In the genomic region with DNA sequence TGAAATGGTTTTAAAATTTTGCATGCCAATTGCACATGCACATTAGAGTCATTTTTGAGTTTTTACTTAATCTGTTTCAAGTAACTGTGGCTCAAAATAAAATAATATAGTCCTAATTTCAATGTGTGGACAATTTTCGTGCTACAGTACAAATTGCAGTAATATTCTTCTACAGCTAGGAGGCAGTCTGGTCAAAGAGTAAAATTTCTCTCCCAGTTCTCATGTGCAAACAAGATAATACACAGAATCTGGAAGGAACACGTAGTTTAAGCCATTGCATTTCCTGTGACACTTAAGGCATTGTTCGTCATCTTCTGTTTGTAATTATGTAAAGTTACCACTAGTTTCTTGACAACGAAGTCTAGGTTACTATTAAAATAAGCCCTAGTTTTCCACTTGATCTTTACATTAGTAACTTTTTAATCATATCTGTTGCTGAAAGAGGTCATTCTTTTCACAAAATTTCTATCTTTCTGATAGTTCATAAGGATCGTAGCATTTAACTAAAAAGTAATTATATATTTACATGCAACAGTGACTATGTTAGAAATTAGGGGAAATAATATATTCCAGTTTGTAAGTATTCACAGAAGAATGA, we compare ENCODE assay signal across 8 cellular contexts. TPM values are rescaled to one million over a fixed set of nuclear protein-coding genes. Genes with fewer than 3 reads are reported as not detected.
DNase-seq lines count a peak whose midpoint lies in the region; TF ChIP-seq lines count a peak whose summit lies in the region.

No MANE protein-coding gene starts in this region.

- TF ChIP-seq CTCF in WERI-Rb-1 (IDR thresholded peaks at IDR 0.05; ENCODE audit: low read depth, low read length) (peak; percentile 51; the same call in 1 of the 2 replicates), glutamatergic neuron (IDR thresholded peaks at IDR 0.05; ENCODE audit: partially characterized antibody, unreplicated experiment) (peak; percentile 88)

- H3K27me3 ChIP-seq in GM23248 (replicated peaks; ENCODE audit: insufficient read depth): no peaks in the 10 kb centered on the region
- H3K27me3 ChIP-seq in WERI-Rb-1 (ENCODE audit: insufficient read depth, low read depth, severe bottlenecking): no peaks in the 10 kb centered on the region
- H3K27me3 ChIP-seq in effector memory CD4-positive, alpha-beta T cell (replicated peaks; ENCODE audit: control insufficient read depth, insufficient read depth, low read length, poor library complexity, severe bottlenecking): no peaks in the 10 kb centered on the region

- H2AFZ ChIP-seq in GM23248: no peak overlapping the region

- no peaks in the 10 kb centered on the region for H3K36me3 Mint-ChIP-seq in glutamatergic neuron (ENCODE audit: unreplicated experiment)

- H3K4me3 ChIP-seq in GM23248 (no peak overlapping the region), WERI-Rb-1 (ENCODE audit: low read depth, low read length) (no peak overlapping the region)
- H3K4me3 ChIP-seq in effector memory CD4-positive, alpha-beta T cell (ENCODE audit: insufficient read depth, low read depth, low read length, poor library complexity, severe bottlenecking): no peak overlapping the region

- no peaks in the 10 kb centered on the region for H3K79me2 ChIP-seq in GM23248 (ENCODE audit: insufficient read depth)

- H3K27ac ChIP-seq in GM23248: peak overlapping the region; percentile 58
- H3K27ac ChIP-seq in WERI-Rb-1: no peak overlapping the region; the same call in 1 of the 2 replicates
- no peak overlapping the region for H3K27ac ChIP-seq in effector memory CD4-positive, alpha-beta T cell (ENCODE audit: insufficient read depth, low read length, poor library complexity, severe bottlenecking)

- peaks cover 15% of the 10 kb centered on the region; the same call in 1 of the 2 replicates for H3F3A ChIP-seq in GM23248 (ENCODE audit: insufficient read depth)

- H3K4me1 Mint-ChIP-seq in glutamatergic neuron (ENCODE audit: low read depth, unreplicated experiment): no peaks in the 10 kb centered on the region

- WGBS in GM23248 (ENCODE audit: low coverage in 1 of 2, low lambda C conversion rate in 2 of 2, missing lambda C conversion rate in 2 of 2), 2 experiments: 12 to 13% methylated on average over 5 of the region's 5 CpGs

- peak; percentile 63 for DNase-seq in EH (ENCODE audit: low read depth)
- DNase-seq in GM23248: peak; percentile 85
- peak; percentile 29 for DNase-seq in NCI-H2029 treated with DMSO at 0.1 percent for 48 hours (lab: John Stamatoyannopoulos, UW)
- no peak for DNase-seq in WERI-Rb-1
- DNase-seq in glutamatergic neuron: no peak
- peak; percentile 13 for DNase-seq in smooth muscle cell of the brain vasculature (ENCODE audit: low read depth, low spot score)
- no peak for DNase-seq in stimulated activated CD4-positive, alpha-beta T cell treated with anti-CD3 and anti-CD28 coated beads, Interleukin-2, amount 100 ng/mL, for 48 hours
- DNase-seq in effector memory CD4-positive, alpha-beta T cell: no peak

- H3K9ac ChIP-seq in GM23248: peak overlapping the region; percentile 57

- peaks cover 1% of the 10 kb centered on the region for H3K9me3 Mint-ChIP-seq in glutamatergic neuron (ENCODE audit: unreplicated experiment)

- peaks cover 20% of the 10 kb centered on the region for H3K4me1 ChIP-seq in GM23248 (ENCODE audit: insufficient read depth)
- no peaks in the 10 kb centered on the region for H3K4me1 ChIP-seq in effector memory CD4-positive, alpha-beta T cell (ENCODE audit: control insufficient read depth, insufficient read depth, low read length, poor library complexity, severe bottlenecking)

- no peak overlapping the region for H3K4me3 Mint-ChIP-seq in glutamatergic neuron (ENCODE audit: unreplicated experiment)

- peak overlapping the region; percentile 20 for H3K4me2 ChIP-seq in GM23248 (ENCODE audit: unreplicated experiment)

- H3K27me3 Mint-ChIP-seq in glutamatergic neuron (ENCODE audit: unreplicated experiment): no peaks in the 10 kb centered on the region

- H3K9me3 ChIP-seq in GM23248 (ENCODE audit: low read depth): no peaks in the 10 kb centered on the region
- no peaks in the 10 kb centered on the region for H3K9me3 ChIP-seq in WERI-Rb-1 (ENCODE audit: severe bottlenecking)
- H3K9me3 ChIP-seq in effector memory CD4-positive, alpha-beta T cell (ENCODE audit: control insufficient read depth, low read length): no peaks in the 10 kb centered on the region

- H3K27ac Mint-ChIP-seq in glutamatergic neuron (ENCODE audit: unreplicated experiment): no peak overlapping the region

- in situ Hi-C loops in GM23248 (cut with MboI): loop anchor here (10.0 kb wide), 1 partner anchor 580 kb away; no protein-coding TSS in a partner anchor

- no peaks in the 10 kb centered on the region for H4K20me1 ChIP-seq in GM23248 (ENCODE audit: insufficient read depth)

- no peaks in the 10 kb centered on the region for H3K9me2 ChIP-seq in GM23248 (ENCODE audit: insufficient read depth)

- H3K36me3 ChIP-seq in GM23248 (ENCODE audit: low read depth) (peaks cover 51% of the 10 kb centered on the region), WERI-Rb-1 (peaks cover 22% of the 10 kb centered on the region)
- peaks cover 26% of the 10 kb centered on the region for H3K36me3 ChIP-seq in effector memory CD4-positive, alpha-beta T cell (ENCODE audit: control insufficient read depth, insufficient read depth, low read length)

RNA-seq across cellular contexts. Expression of a gene that starts 28.9 kb away (rescaled TPM):
- 12.6 and 18.6 TPM in 2 replicates for total RNA-seq in GM23248 (2014; rRNA removed; shearing (Covaris generic))
- 19.4 and 23.0 TPM in 2 replicates for polyA plus RNA-seq in GM23248 (2016; fragmentation: Nextera tagmentation; extraction: Ambion mirVana)
- 20.6 TPM for total RNA-seq in glutamatergic neuron (ENCODE audit: unreplicated experiment)

RNA-seq across cellular contexts. Expression of a gene that starts 29.5 kb away (rescaled TPM):
- total RNA-seq in GM23248 (2014; rRNA removed; shearing (Covaris generic)): 35.5 and 46.2 TPM in 2 replicates
- 86.6 and 98.2 TPM in 2 replicates for polyA plus RNA-seq in GM23248 (2016; fragmentation: Nextera tagmentation; extraction: Ambion mirVana)
- 112 TPM for total RNA-seq in glutamatergic neuron (ENCODE audit: unreplicated experiment)

RNA-seq across cellular contexts. Expression of a gene that starts 56.4 kb away (rescaled TPM):
- 0.63 TPM in 1 of 2 replicates, not detected in the other for total RNA-seq in GM23248 (2014; rRNA removed; shearing (Covaris generic))
- polyA plus RNA-seq in GM23248 (2016; fragmentation: Nextera tagmentation; extraction: Ambion mirVana): 0.20 and 0.94 TPM in 2 replicates
- not detected for total RNA-seq in glutamatergic neuron (ENCODE audit: unreplicated experiment)

Comparison
In these comparisons a context has a peak if more than half of its experiments do, and no peak if none do; other contexts are left out.
1. DNase-seq: peak in EH (single experiment), GM23248 (single experiment), NCI-H2029 treated with DMSO at 0.1 percent for 48 hours (single experiment) and smooth muscle cell of the brain vasculature (single experiment); none in WERI-Rb-1 (single experiment), glutamatergic neuron (single experiment), stimulated activated CD4-positive, alpha-beta T cell treated with anti-CD3 and anti-CD28 coated beads, Interleukin-2, amount 100 ng/mL, for 48 hours (0 of 2) and effector memory CD4-positive, alpha-beta T cell (0 of 3).